In the genomic region with DNA sequence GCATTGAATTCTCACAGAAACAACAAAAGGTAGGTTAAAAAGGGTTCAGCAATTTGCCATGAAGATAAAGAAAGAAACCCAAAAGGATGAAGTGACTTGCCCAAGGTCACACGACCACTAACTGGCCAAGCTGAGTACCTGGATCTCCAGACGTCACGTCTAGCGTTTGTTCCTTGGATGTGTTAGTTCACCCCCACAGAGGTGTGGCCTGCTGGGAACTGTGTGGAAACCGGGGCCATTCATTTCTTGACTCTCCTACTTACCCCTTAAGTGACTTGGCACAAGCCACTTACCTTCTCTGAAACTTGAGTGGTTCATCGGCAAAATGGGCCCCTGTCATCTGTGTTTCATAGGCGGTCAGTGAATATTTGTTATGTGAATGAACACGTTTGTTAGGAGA, we compare ENCODE assay signal across 22 cellular contexts.
DNase-seq lines count a peak whose midpoint lies in the region; ATAC-seq and TF ChIP-seq lines count a peak whose summit lies in the region.
"Had no signal": no experiment of that assay in that cellular context is flagged by ENCODE, and none has a peak within 500 bp of the region (broad histone marks: within the 10 kb centered on the region; RNA-seq: fewer than 3 reads in every experiment).

No MANE protein-coding gene starts in this region.

- H3K9me3 ChIP-seq in mammary epithelial cell (replicated peaks; ENCODE audit: insufficient read depth, low read length) (no peaks in the 10 kb centered on the region), breast epithelium (no peaks in the 10 kb centered on the region), left lung (no peaks in the 10 kb centered on the region), neural cell (ENCODE audit: low read length) (no peaks in the 10 kb centered on the region)
- H3K9me3 ChIP-seq: BLaER1, Caco-2, HAP-1 had no signal

- no peak for TF ChIP-seq RAD21 in neural cell (conservative IDR thresholded peaks at IDR 0.05)

- TF ChIP-seq CTCF in mammary epithelial cell (conservative IDR thresholded peaks at IDR 0.05 in 1 of 2, IDR thresholded peaks at IDR 0.05 in 1 of 2; ENCODE audit: extremely low read depth in 1 of 2, insufficient read depth in 1 of 2, low read depth in 1 of 2, low read length in 2 of 2): no peak
- TF ChIP-seq CTCF in breast epithelium (IDR thresholded peaks at IDR 0.05): no peak
- TF ChIP-seq CTCF in left lung (IDR thresholded peaks at IDR 0.05): no peak
- TF ChIP-seq CTCF in neural cell (IDR thresholded peaks at IDR 0.05; ENCODE audit: poor library complexity, severe bottlenecking): no peak

- no peaks in the 10 kb centered on the region for H3F3A ChIP-seq in neural cell (ENCODE audit: insufficient read depth, low read length, poor library complexity, severe bottlenecking)

- no peaks in the 10 kb centered on the region for H3K9me2 ChIP-seq in neural cell (ENCODE audit: insufficient read depth, low read length)

- H3K4me3 ChIP-seq in mammary epithelial cell (replicated peaks in 1 of 3; ENCODE audit: insufficient read depth in 1 of 3, low read depth in 2 of 3, low read length in 3 of 3) (no peak overlapping the region), breast epithelium (no peak overlapping the region), left lung (no peak overlapping the region), neural cell (ENCODE audit: low read length) (no peak overlapping the region)
- H3K4me3 ChIP-seq: BLaER1, GM12878, HAP-1 had no signal

- H3K27me3 ChIP-seq in mammary epithelial cell (ENCODE audit: insufficient read depth, low read length) (no peaks in the 10 kb centered on the region), breast epithelium (no peaks in the 10 kb centered on the region), left lung (no peaks in the 10 kb centered on the region), neural cell (ENCODE audit: insufficient read depth, low read depth, low read length) (no peaks in the 10 kb centered on the region)
- H3K27me3 ChIP-seq: BLaER1 had no signal

- ATAC-seq in left lung (peak; percentile 89), GM18511 (IDR thresholded peaks at IDR 0.05; ENCODE audit: unreplicated experiment) (no peak)
- ATAC-seq: CD8-positive, alpha-beta T cell; GM12878 had no signal

- TF ChIP-seq POLR2A in breast epithelium (IDR thresholded peaks at IDR 0.05): no peak

- BruUV-seq in mammary epithelial cell (replicated peaks; lab: Mats Ljungman, UMichigan): no TSS peak

- H3K79me2 ChIP-seq in mammary epithelial cell (ENCODE audit: insufficient read depth, low read length): no peaks in the 10 kb centered on the region
- H3K79me2 ChIP-seq in neural cell (replicated peaks; ENCODE audit: insufficient read depth, low read length): no peaks in the 10 kb centered on the region

- peak; percentile 2 for DNase-seq in mammary epithelial cell
- DNase-seq in breast epithelium (ENCODE audit: low spot score in 2 of 2): no peak
- DNase-seq in left lung: peak in 1 of 2 donors; percentile 46
- no peak for DNase-seq in DMS153 treated with DMSO at 0.1 percent for 48 hours (lab: John Stamatoyannopoulos, UW; ENCODE audit: unreplicated experiment)
- no peak for DNase-seq in NCI-H2196 (lab: John Stamatoyannopoulos, UW; ENCODE audit: unreplicated experiment)
- DNase-seq in MV-4-11 (lab: John Stamatoyannopoulos, UW): no peak
- DNase-seq: Caco-2; CD4-positive, CD25-positive, alpha-beta regulatory T cell; CD8-positive, alpha-beta T cell; DMS153; DMS79; EL; GDM1; GOT3; HFFc6 had no signal

- H3K4me1 ChIP-seq in mammary epithelial cell (ENCODE audit: insufficient read depth, low read length) (no peaks in the 10 kb centered on the region), breast epithelium (no peaks in the 10 kb centered on the region), left lung (peaks cover 0 to 3% of the 10 kb centered on the region in 2 donors)
- H3K4me1 ChIP-seq: BLaER1, Caco-2, HAP-1 had no signal

- H3K9ac ChIP-seq in mammary epithelial cell (ENCODE audit: insufficient read depth, low read length): no peak overlapping the region
- no peak overlapping the region for H3K9ac ChIP-seq in neural cell (ENCODE audit: low read length)
- H3K9ac ChIP-seq: BLaER1 had no signal

- 49% methylated on average over 8 of the region's 8 CpGs for WGBS in mammary epithelial cell (ENCODE audit: low coverage, missing lambda C conversion rate)

- no peak overlapping the region for H3K27ac ChIP-seq in mammary epithelial cell (ENCODE audit: insufficient read depth, low read depth, low read length)
- H3K27ac ChIP-seq in breast epithelium: no peak overlapping the region
- H3K27ac ChIP-seq in left lung: no peak overlapping the region
- H3K27ac ChIP-seq in neural cell (ENCODE audit: low read length): peak overlapping the region; percentile 58
- H3K27ac ChIP-seq: 22Rv1, BLaER1, C4-2B had no signal

- intact Hi-C loops in mammary epithelial cell (cut with micrococcal nuclease): no loop called here
- intact Hi-C loops in breast epithelium (cut with DNase I; ENCODE audit: low total_unique reads): no loop called here
- intact Hi-C loops in left lung (cut with DNase I): no loop called here

- H3K36me3 ChIP-seq in mammary epithelial cell (ENCODE audit: insufficient read depth, low read length) (no peaks in the 10 kb centered on the region), breast epithelium (no peaks in the 10 kb centered on the region), left lung (no peaks in the 10 kb centered on the region), neural cell (ENCODE audit: insufficient read depth, low read length) (no peaks in the 10 kb centered on the region)
- H3K36me3 ChIP-seq: BLaER1, HAP-1 had no signal

- H4K20me1 ChIP-seq in mammary epithelial cell (ENCODE audit: insufficient read depth, low read length) (no peaks in the 10 kb centered on the region), neural cell (ENCODE audit: insufficient read depth) (no peaks in the 10 kb centered on the region)
- H4K20me1 ChIP-seq: BLaER1 had no signal

- in situ Hi-C loops in mammary epithelial cell (cut with MboI; ENCODE audit: low sequenced_read_pairs in 2 of 2): no loop called here

- H3K4me2 ChIP-seq in mammary epithelial cell (ENCODE audit: insufficient read depth, low read depth, low read length) (no peak overlapping the region), neural cell (ENCODE audit: low read length) (no peak overlapping the region)
- H3K4me2 ChIP-seq: BLaER1 had no signal

- H2AFZ ChIP-seq in mammary epithelial cell (ENCODE audit: low read depth, low read length) (no peak overlapping the region), neural cell (ENCODE audit: low read depth, low read length) (no peak overlapping the region)

- no peak for TF ChIP-seq EP300 in neural cell (conservative IDR thresholded peaks at IDR 0.05; ENCODE audit: poor library complexity, severe bottlenecking)

- CTCF ChIA-PET in mammary epithelial cell (lab: Charles Lee; ENCODE audit: low non-redundant PET): no interaction called here

- dilution Hi-C loops in mammary epithelial cell (cut with HindIII; ENCODE audit: low sequenced_read_pairs): no loop called here

TF ChIP-seq in neural cell, 6 proteins besides CTCF, POLR2A, EP300 and RAD21:
- no peak for TF ChIP-seq SMC3 (conservative IDR thresholded peaks at IDR 0.05; ENCODE audit: poor library complexity)
- TF ChIP-seq, protein P1, sequence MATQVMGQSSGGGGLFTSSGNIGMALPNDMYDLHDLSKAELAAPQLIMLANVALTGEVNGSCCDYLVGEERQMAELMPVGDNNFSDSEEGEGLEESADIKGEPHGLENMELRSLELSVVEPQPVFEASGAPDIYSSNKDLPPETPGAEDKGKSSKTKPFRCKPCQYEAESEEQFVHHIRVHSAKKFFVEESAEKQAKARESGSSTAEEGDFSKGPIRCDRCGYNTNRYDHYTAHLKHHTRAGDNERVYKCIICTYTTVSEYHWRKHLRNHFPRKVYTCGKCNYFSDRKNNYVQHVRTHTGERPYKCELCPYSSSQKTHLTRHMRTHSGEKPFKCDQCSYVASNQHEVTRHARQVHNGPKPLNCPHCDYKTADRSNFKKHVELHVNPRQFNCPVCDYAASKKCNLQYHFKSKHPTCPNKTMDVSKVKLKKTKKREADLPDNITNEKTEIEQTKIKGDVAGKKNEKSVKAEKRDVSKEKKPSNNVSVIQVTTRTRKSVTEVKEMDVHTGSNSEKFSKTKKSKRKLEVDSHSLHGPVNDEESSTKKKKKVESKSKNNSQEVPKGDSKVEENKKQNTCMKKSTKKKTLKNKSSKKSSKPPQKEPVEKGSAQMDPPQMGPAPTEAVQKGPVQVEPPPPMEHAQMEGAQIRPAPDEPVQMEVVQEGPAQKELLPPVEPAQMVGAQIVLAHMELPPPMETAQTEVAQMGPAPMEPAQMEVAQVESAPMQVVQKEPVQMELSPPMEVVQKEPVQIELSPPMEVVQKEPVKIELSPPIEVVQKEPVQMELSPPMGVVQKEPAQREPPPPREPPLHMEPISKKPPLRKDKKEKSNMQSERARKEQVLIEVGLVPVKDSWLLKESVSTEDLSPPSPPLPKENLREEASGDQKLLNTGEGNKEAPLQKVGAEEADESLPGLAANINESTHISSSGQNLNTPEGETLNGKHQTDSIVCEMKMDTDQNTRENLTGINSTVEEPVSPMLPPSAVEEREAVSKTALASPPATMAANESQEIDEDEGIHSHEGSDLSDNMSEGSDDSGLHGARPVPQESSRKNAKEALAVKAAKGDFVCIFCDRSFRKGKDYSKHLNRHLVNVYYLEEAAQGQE (IDR thresholded peaks at IDR 0.05; ENCODE audit: borderline replicate concordance): no peak
- TF ChIP-seq EZH2 (IDR thresholded peaks at IDR 0.05; ENCODE audit: borderline replicate concordance, insufficient read depth, low read length, poor library complexity, severe bottlenecking): no peak
- no peak for TF ChIP-seq TAF1 (IDR thresholded peaks at IDR 0.05; ENCODE audit: low read depth)
- TF ChIP-seq POLR2AphosphoS5 (IDR thresholded peaks at IDR 0.05): no peak
- TF ChIP-seq MXI1 (conservative IDR thresholded peaks at IDR 0.05; ENCODE audit: poor library complexity, severe bottlenecking): no peak
